Comparison of ENCODE assay signal across 10 cellular contexts in the genomic region with DNA sequence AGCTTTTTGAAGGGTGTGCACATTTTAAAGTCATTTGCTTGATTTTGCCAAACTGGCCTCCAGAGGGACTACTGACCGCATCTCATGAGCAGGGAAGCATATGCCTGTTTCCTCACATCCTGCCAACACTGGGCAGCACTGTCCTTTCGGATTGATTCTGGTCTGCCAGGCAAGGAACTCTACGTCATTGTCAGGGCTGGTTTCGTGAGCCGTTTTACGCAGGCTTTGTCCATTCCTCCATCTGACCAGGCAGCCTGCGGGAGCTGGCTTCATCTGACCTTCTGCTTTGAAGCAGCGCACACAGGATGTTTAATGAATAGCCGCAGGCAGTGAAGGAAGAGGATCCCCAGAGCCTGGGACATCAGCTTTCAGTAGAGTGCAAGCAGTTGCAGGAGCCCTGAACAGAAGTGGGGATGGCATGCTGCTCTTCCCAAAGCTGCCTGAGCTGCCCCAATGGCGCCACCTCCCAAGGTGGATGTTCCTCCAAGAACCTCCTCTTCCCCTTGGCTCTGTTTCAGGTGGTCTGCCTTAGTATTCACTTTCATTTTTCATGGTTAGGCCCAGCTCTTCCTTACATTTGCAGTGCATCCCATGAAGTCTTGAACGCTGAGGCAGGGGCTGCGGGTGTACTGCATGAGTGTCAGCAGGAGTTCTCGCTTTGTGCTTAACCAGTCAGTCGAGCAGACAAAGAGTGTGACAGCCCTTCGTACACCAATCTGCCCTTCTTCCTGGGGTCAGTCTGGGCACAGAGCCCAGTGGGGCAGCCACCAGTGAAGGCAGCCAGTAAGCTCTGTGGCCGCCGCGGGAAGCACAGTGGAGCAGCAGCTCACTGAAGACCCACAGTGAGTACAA. TPM values are rescaled to one million over a fixed set of nuclear protein-coding genes. Genes with fewer than 3 reads are reported as not detected.
DNase-seq lines count a peak whose midpoint lies in the region; ATAC-seq, FAIRE-seq and TF ChIP-seq lines count a peak whose summit lies in the region.
"Had no signal": no experiment of that assay in that cellular context is flagged by ENCODE, and none has a peak within 500 bp of the region (broad histone marks: within the 10 kb centered on the region; RNA-seq: fewer than 3 reads in every experiment).

No MANE protein-coding gene starts in this region.

- H3K36me3 ChIP-seq in kidney (ENCODE audit: control insufficient read depth in 1 of 2, insufficient read depth in 2 of 2, low read length in 2 of 2) (no peaks in the 10 kb centered on the region), tibial nerve (no peaks in the 10 kb centered on the region)

- H3K27me3 Mint-ChIP-seq in activated CD4-positive, alpha-beta memory T cell treated with anti-CD3 and anti-CD28 coated beads, Interleukin-2, amount 10 ng/mL, durations not matched to agents 7 days and 5 days = no peaks in the 10 kb centered on the region
- no peaks in the 10 kb centered on the region for H3K27me3 Mint-ChIP-seq in activated CD4-positive, alpha-beta memory T cell treated with anti-CD3 and anti-CD28 coated beads for 36 hours

- peaks cover 25% of the 10 kb centered on the region for H3K9me3 Mint-ChIP-seq in activated CD4-positive, alpha-beta memory T cell treated with anti-CD3 and anti-CD28 coated beads, Interleukin-2, amount 10 ng/mL, durations not matched to agents 7 days and 5 days
- H3K9me3 Mint-ChIP-seq in activated CD4-positive, alpha-beta memory T cell treated with anti-CD3 and anti-CD28 coated beads for 36 hours = peaks cover 18% of the 10 kb centered on the region

- no peaks in the 10 kb centered on the region for H3K9me3 ChIP-seq in kidney (ENCODE audit: control insufficient read depth in 1 of 2, low read length in 2 of 2)
- H3K9me3 ChIP-seq in tibial nerve = no peaks in the 10 kb centered on the region

- ATAC-seq in HG03432 (IDR thresholded peaks at IDR 0.05; ENCODE audit: unreplicated experiment) (no peak), HG03521 (IDR thresholded peaks at IDR 0.05; ENCODE audit: unreplicated experiment) (no peak)

- CTCF ChIA-PET in activated CD4-positive, alpha-beta memory T cell treated with anti-CD3 and anti-CD28 coated beads, Interleukin-2, amount 10 ng/mL, durations not matched to agents 7 days and 5 days (lab: Charles Lee) = no interaction called here
- CTCF ChIA-PET in activated CD4-positive, alpha-beta memory T cell treated with anti-CD3 and anti-CD28 coated beads for 36 hours (lab: Charles Lee) = interaction anchor here (0.6 kb wide), 1 partner anchor 1921 kb away, joined by 3 read pairs; no protein-coding TSS in a partner anchor

- intact Hi-C loops in activated CD4-positive, alpha-beta memory T cell treated with anti-CD3 and anti-CD28 coated beads for 36 hours (cut with micrococcal nuclease) = no loop called here
- intact Hi-C loops in kidney (cut with DNase I) = no loop called here

- no peak for FAIRE-seq in kidney (lab: Jason Lieb, UNC)
- FAIRE-seq: GM19239 had no signal

- H3K27ac ChIP-seq in kidney (ENCODE audit: low read depth in 2 of 2, low read length in 2 of 2) (peak overlapping the region in 1 of 2 donors; percentile 9), tibial nerve (peak overlapping the region in 1 of 4 donors; percentile 27)
- H3K27ac ChIP-seq: coronary artery had no signal

- TF ChIP-seq EP300 in tibial nerve (IDR thresholded peaks at IDR 0.05) = peak in 1 of 2 donors; percentile 31

- H3K27ac Mint-ChIP-seq in activated CD4-positive, alpha-beta memory T cell treated with anti-CD3 and anti-CD28 coated beads, Interleukin-2, amount 10 ng/mL, durations not matched to agents 7 days and 5 days = peak overlapping the region; percentile 13
- H3K27ac Mint-ChIP-seq in activated CD4-positive, alpha-beta memory T cell treated with anti-CD3 and anti-CD28 coated beads for 36 hours = no peak overlapping the region

- 72 to 75% methylated on average over 17 to 18 of the region's 18 CpGs for WGBS in tibial nerve, 2 donors

- no peak for DNase-seq in activated CD4-positive, alpha-beta memory T cell treated with anti-CD3 and anti-CD28 coated beads, Interleukin-2, amount 10 ng/mL, durations not matched to agents 7 days and 5 days
- no peak for DNase-seq in activated CD4-positive, alpha-beta memory T cell treated with anti-CD3 and anti-CD28 coated beads for 36 hours
- DNase-seq in brain pericyte (ENCODE audit: low read depth, low spot score) = peak; percentile 25
- no peak for DNase-seq in kidney
- peak; percentile 75 for DNase-seq in superior temporal gyrus (ENCODE audit: extremely low spot score)
- DNase-seq in tibial nerve (ENCODE audit: low spot score in 2 of 2) = no peak

- H3K27me3 ChIP-seq in tibial nerve = no peaks in the 10 kb centered on the region

- TF ChIP-seq CTCF in kidney (IDR thresholded peaks at IDR 0.05; ENCODE audit: borderline replicate concordance, extremely low read depth, insufficient read depth) = peak; percentile 4
- TF ChIP-seq CTCF in tibial nerve (IDR thresholded peaks at IDR 0.05) = no peak

- peaks cover 46% of the 10 kb centered on the region for H3K4me1 Mint-ChIP-seq in activated CD4-positive, alpha-beta memory T cell treated with anti-CD3 and anti-CD28 coated beads, Interleukin-2, amount 10 ng/mL, durations not matched to agents 7 days and 5 days
- H3K4me1 Mint-ChIP-seq in activated CD4-positive, alpha-beta memory T cell treated with anti-CD3 and anti-CD28 coated beads for 36 hours (ENCODE audit: low read depth) = peaks cover 50% of the 10 kb centered on the region

- H3K4me1 ChIP-seq in kidney (ENCODE audit: control insufficient read depth in 1 of 2, insufficient read depth in 1 of 2, low read depth in 1 of 2, low read length in 2 of 2) (peaks cover 0 to 16% of the 10 kb centered on the region in 2 donors), tibial nerve (peaks cover 0 to 27% (median 8%) of the 10 kb centered on the region in 4 donors)

- H3K4me3 ChIP-seq in kidney (ENCODE audit: low read length in 2 of 2) (no peak overlapping the region), tibial nerve (no peak overlapping the region)
- H3K4me3 ChIP-seq: coronary artery had no signal

- TF ChIP-seq POLR2A in tibial nerve (IDR thresholded peaks at IDR 0.05) = no peak

- no peak overlapping the region for H3K4me3 Mint-ChIP-seq in activated CD4-positive, alpha-beta memory T cell treated with anti-CD3 and anti-CD28 coated beads, Interleukin-2, amount 10 ng/mL, durations not matched to agents 7 days and 5 days
- H3K4me3 Mint-ChIP-seq in activated CD4-positive, alpha-beta memory T cell treated with anti-CD3 and anti-CD28 coated beads for 36 hours = no peak overlapping the region

- H3K9ac ChIP-seq in kidney (ENCODE audit: low read length in 2 of 2) = no peak overlapping the region

- peaks cover 38% of the 10 kb centered on the region for H3K36me3 Mint-ChIP-seq in activated CD4-positive, alpha-beta memory T cell treated with anti-CD3 and anti-CD28 coated beads, Interleukin-2, amount 10 ng/mL, durations not matched to agents 7 days and 5 days (ENCODE audit: low read depth)
- peaks cover 7% of the 10 kb centered on the region for H3K36me3 Mint-ChIP-seq in activated CD4-positive, alpha-beta memory T cell treated with anti-CD3 and anti-CD28 coated beads for 36 hours

- POLR2A ChIA-PET in activated CD4-positive, alpha-beta memory T cell treated with anti-CD3 and anti-CD28 coated beads, Interleukin-2, amount 10 ng/mL, durations not matched to agents 7 days and 5 days (lab: Charles Lee) = interaction anchor here (0.7 to 1.2 kb wide), 3 partner anchors 21 to 59 kb away, joined by 3 read pairs; partner anchors contain the start of gene ANKRD39
- POLR2A ChIA-PET in activated CD4-positive, alpha-beta memory T cell treated with anti-CD3 and anti-CD28 coated beads for 36 hours (lab: Charles Lee) = no interaction called here

RNA-seq across cellular contexts. Expression of gene SEMA4C, which starts 46.5 kb away (rescaled TPM):
- total RNA-seq in activated CD4-positive, alpha-beta memory T cell treated with anti-CD3 and anti-CD28 coated beads, Interleukin-2, amount 10 ng/mL, durations not matched to agents 7 days and 5 days = 10 to 100 TPM; 22.2 to 22.5 TPM
- total RNA-seq in activated CD4-positive, alpha-beta memory T cell treated with anti-CD3 and anti-CD28 coated beads for 36 hours = 10 to 100 TPM; 13.9 to 18.8 TPM
- 44.6 TPM for total RNA-seq in kidney
- polyA plus RNA-seq in kidney (ENCODE audit: insufficient read depth, low read depth, low replicate concordance) = 11.1 TPM
- total RNA-seq in tibial nerve = 100 to 1,000 TPM; 120 to 181 (median 147) TPM

RNA-seq across cellular contexts. Expression of gene ANKRD39, which starts 58.6 kb away (rescaled TPM):
- 10 to 100 TPM; 44.1 to 47.7 TPM for total RNA-seq in activated CD4-positive, alpha-beta memory T cell treated with anti-CD3 and anti-CD28 coated beads, Interleukin-2, amount 10 ng/mL, durations not matched to agents 7 days and 5 days
- total RNA-seq in activated CD4-positive, alpha-beta memory T cell treated with anti-CD3 and anti-CD28 coated beads for 36 hours = 10 to 100 TPM; 29.0 to 35.1 TPM
- 10.8 TPM for total RNA-seq in kidney
- 19.2 TPM for polyA plus RNA-seq in kidney (ENCODE audit: insufficient read depth, low read depth, low replicate concordance)
- total RNA-seq in tibial nerve = 10 to 100 TPM; 13.8 to 23.7 (median 19.5) TPM

Comparison
In these comparisons a context has a peak if more than half of its experiments do, and no peak if none do; other contexts are left out.
1. DNase-seq: peak in brain pericyte (single experiment) and superior temporal gyrus (single experiment); none in activated CD4-positive, alpha-beta memory T cell treated with anti-CD3 and anti-CD28 coated beads, Interleukin-2, amount 10 ng/mL, durations not matched to agents 7 days and 5 days (single experiment), activated CD4-positive, alpha-beta memory T cell treated with anti-CD3 and anti-CD28 coated beads for 36 hours (single experiment), kidney (single experiment) and tibial nerve (0 of 2).